In the genomic region with DNA sequence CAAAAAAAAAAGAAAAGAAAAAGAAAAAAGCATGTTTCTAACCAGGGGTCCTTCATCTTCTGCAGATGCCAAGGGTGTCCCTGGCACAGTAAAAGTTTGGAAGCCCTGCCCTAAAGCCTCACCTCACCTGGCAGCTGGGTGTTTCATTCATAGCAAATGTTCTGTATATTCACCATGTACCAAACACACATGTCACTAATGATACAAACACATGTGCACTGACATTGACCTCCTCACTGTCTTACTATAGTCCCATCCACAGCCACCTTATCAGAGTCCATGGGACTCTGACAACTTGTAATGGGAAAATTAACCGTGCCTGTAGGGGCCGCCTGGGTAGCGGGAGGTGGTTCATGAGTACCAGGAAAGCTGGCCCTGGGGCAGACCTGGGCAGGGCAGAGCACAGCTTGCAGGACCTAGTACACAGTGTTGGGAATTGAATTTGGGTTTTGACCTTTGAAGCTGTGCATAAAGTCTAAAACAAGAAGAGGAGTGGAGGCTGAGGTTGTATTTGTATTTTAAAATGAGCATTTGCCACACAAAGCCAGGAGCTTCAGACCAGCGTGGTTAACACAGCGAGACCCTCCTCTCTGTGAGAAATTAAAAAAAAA, we compare ENCODE assay signal across 26 cellular contexts.
"Had no signal": no experiment of that assay in that cellular context is flagged by ENCODE, and none has a peak within 500 bp of the region (broad histone marks: within the 10 kb centered on the region; RNA-seq: fewer than 3 reads in every experiment).

No MANE protein-coding gene starts in this region.

- H3K4me3 Mint-ChIP-seq: effector memory CD8-positive, alpha-beta T cell; memory B cell; natural killer cell; neural progenitor cell; stimulated activated memory B cell treated with anti-CD40 and anti-IgM and Interleukin-4, amounts not matched to agents 10 μg/mL and 1 μg/mL and 100 μg/mL, for 72 hours; type B pancreatic cell had no signal

- H3K27ac ChIP-seq: heart right ventricle, neural progenitor cell, prostate gland, right atrium auricular region, skin epidermis, spleen, testis, tibial artery had no signal

- H3K9me3 Mint-ChIP-seq: effector memory CD8-positive, alpha-beta T cell; memory B cell; natural killer cell; stimulated activated memory B cell treated with anti-CD40 and anti-IgM and Interleukin-4, amounts not matched to agents 10 μg/mL and 1 μg/mL and 100 μg/mL, for 72 hours; type B pancreatic cell had no signal

- H3K36me3 ChIP-seq: neural progenitor cell, prostate gland, right atrium auricular region had no signal

- H3K9ac ChIP-seq: neural progenitor cell had no signal

- H3K4me2 ChIP-seq: neural progenitor cell had no signal

- ATAC-seq: effector memory CD8-positive, alpha-beta T cell; left cardiac atrium; left ventricle myocardium superior; natural killer cell; stimulated activated memory B cell treated with anti-CD40 and anti-IgM and Interleukin-4, amounts not matched to agents 10 μg/mL and 1 μg/mL and 100 μg/mL, for 72 hours; stimulated activated naive CD8-positive, alpha-beta T cell treated with anti-CD3 and anti-CD28 coated beads, Interleukin-15, Interleukin-2, amounts not matched to agents 100 U/mL and 50 U/mL, for 24 hours had no signal

- H3K36me3 Mint-ChIP-seq: natural killer cell had no signal

- H3K27me3 ChIP-seq: esophagus squamous epithelium, heart right ventricle, right atrium auricular region, testis, tibial artery had no signal

- H3K4me1 ChIP-seq: neural progenitor cell had no signal

- FAIRE-seq: endometrium, islet of Langerhans had no signal

- H3K27ac Mint-ChIP-seq: effector memory CD8-positive, alpha-beta T cell; memory B cell; neural progenitor cell; stimulated activated memory B cell treated with anti-CD40 and anti-IgM and Interleukin-4, amounts not matched to agents 10 μg/mL and 1 μg/mL and 100 μg/mL, for 72 hours; type B pancreatic cell had no signal

- H3K27me3 Mint-ChIP-seq: effector memory CD8-positive, alpha-beta T cell; memory B cell; stimulated activated memory B cell treated with anti-CD40 and anti-IgM and Interleukin-4, amounts not matched to agents 10 μg/mL and 1 μg/mL and 100 μg/mL, for 72 hours; type B pancreatic cell had no signal

- DNase-seq: cortex of kidney; effector memory CD8-positive, alpha-beta T cell; erythroblast; esophagus squamous epithelium; foreskin melanocyte; glutamatergic neuron; hippocampal formation; left cardiac atrium; natural killer cell; stimulated activated CD4-positive, alpha-beta T cell treated with anti-CD3 and anti-CD28 coated beads, Interleukin-4, amount 100 ng/mL, for 4 hours; stimulated activated naive CD8-positive, alpha-beta T cell treated with anti-CD3 and anti-CD28 coated beads, Interleukin-15, Interleukin-2, amounts not matched to agents 100 U/mL and 50 U/mL, for 24 hours; testis had no signal

- H3K4me3 ChIP-seq: esophagus squamous epithelium, heart right ventricle, lung, neural progenitor cell, prostate gland, right atrium auricular region, skin epidermis, spleen, testis, tibial artery had no signal

- H3K9me3 ChIP-seq: esophagus squamous epithelium, heart right ventricle, prostate gland, right atrium auricular region, spleen, testis, tibial artery had no signal

- H2AFZ ChIP-seq: neural progenitor cell had no signal
